In the genomic region with DNA sequence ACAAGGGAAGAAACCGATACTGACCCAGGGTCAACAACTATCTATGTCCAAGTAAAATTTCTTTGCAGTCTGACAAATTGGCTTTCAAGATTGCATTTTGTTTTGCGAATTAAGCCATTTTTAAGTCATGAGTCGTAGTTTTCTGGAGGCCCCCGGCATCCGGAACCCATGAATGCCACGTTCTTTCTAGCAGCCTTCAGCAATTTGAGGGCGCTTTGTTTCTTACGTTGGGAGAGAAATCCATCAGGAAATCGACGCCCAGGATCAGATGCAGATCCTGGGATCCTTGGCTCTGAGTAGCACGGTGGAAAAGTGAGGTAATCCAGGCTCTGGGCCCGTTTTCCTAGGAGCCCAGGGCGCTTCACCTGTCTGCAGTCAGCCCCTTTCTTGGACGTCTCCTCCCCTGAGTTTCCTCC, we compare ENCODE assay signal across 8 cellular contexts. TPM values are rescaled to one million over a fixed set of nuclear protein-coding genes. Genes with fewer than 3 reads are reported as not detected.
A peak's percentile ranks its signal among the peaks of the same experiment; 100 is the strongest.
DNase-seq lines count a peak whose midpoint lies in the region; ATAC-seq, FAIRE-seq and TF ChIP-seq lines count a peak whose summit lies in the region.

No MANE protein-coding gene starts in this region.

- H3K9me3 ChIP-seq in cardiac muscle cell (ENCODE audit: low read depth), result no peaks in the 10 kb centered on the region
- no peaks in the 10 kb centered on the region for H3K9me3 ChIP-seq in subcutaneous abdominal adipose tissue (ENCODE audit: control insufficient read depth in 5 of 5, low read length in 5 of 5)

- DNase-seq in cardiac muscle cell (ENCODE audit: low read depth in 1 of 2, low spot score in 1 of 2), result no peak
- DNase-seq in left cardiac atrium, result no peak
- DNase-seq in activated T-helper 2 cell treated with anti-CD3 and anti-CD28 coated beads, Interferon-gamma antibody, Interleukin-2, Interleukin-4, amounts not matched to agents 10 μg/mL and 5 μg/mL and 100 μg/mL, durations not matched to agents 14 hours and 24 hours and 36 hours (ENCODE audit: low spot score), result no peak
- DNase-seq in NCI-H524 treated with DMSO at 0.1 percent for 48 hours (lab: John Stamatoyannopoulos, UW), result no peak
- DNase-seq in DMS153 (lab: John Stamatoyannopoulos, UW), result no peak

- H3K27ac Mint-ChIP-seq in activated T-helper 2 cell treated with anti-CD3 and anti-CD28 coated beads, Interferon-gamma antibody, Interleukin-2, Interleukin-4, amounts not matched to agents 10 μg/mL and 5 μg/mL and 100 μg/mL, durations not matched to agents 14 hours and 24 hours and 36 hours, result peak overlapping the region; percentile 89

- H3K4me1 ChIP-seq in cardiac muscle cell (ENCODE audit: low read depth), result peaks cover 9% of the 10 kb centered on the region
- H3K4me1 ChIP-seq in subcutaneous abdominal adipose tissue (ENCODE audit: control insufficient read depth in 5 of 5, insufficient read depth in 5 of 5, low read length in 5 of 5), result peaks cover 0 to 24% (median 19%) of the 10 kb centered on the region in 5 donors

- TF ChIP-seq CTCF in cardiac muscle cell (IDR thresholded peaks at IDR 0.05; ENCODE audit: low read depth, low read length), result no peak

- intact Hi-C loops in left cardiac atrium (cut with DNase I), result no loop called here
- intact Hi-C loops in activated T-helper 2 cell treated with anti-CD3 and anti-CD28 coated beads, Interferon-gamma antibody, Interleukin-2, Interleukin-4, amounts not matched to agents 10 μg/mL and 5 μg/mL and 100 μg/mL, durations not matched to agents 14 hours and 24 hours and 36 hours (cut with micrococcal nuclease), result loop anchor here (1.0 to 5.0 kb wide), 8 partner anchors 40 to 436 kb away; partner anchors contain the start of gene REPS1

- FAIRE-seq in islet of Langerhans (lab: Jason Lieb, UNC), result peak; percentile 85

- H3K27ac ChIP-seq in cardiac muscle cell (peak overlapping the region; percentile 81), subcutaneous abdominal adipose tissue (ENCODE audit: low read depth, low read length) (peak overlapping the region; percentile 76)

- H3K4me3 Mint-ChIP-seq in activated T-helper 2 cell treated with anti-CD3 and anti-CD28 coated beads, Interferon-gamma antibody, Interleukin-2, Interleukin-4, amounts not matched to agents 10 μg/mL and 5 μg/mL and 100 μg/mL, durations not matched to agents 14 hours and 24 hours and 36 hours (ENCODE audit: low read depth), result peak overlapping the region; percentile 93

- peak overlapping the region; percentile 39 to 83 (median 78) for H3K9ac ChIP-seq in subcutaneous abdominal adipose tissue (ENCODE audit: low read length in 5 of 5)

- H3K4me3 ChIP-seq in cardiac muscle cell (peak overlapping the region; percentile 73), subcutaneous abdominal adipose tissue (ENCODE audit: low read depth in 1 of 5, low read length in 5 of 5) (peak overlapping the region; percentile 86 to 98 (median 92))

- no peaks in the 10 kb centered on the region for H3K36me3 ChIP-seq in cardiac muscle cell
- H3K36me3 ChIP-seq in subcutaneous abdominal adipose tissue (ENCODE audit: control insufficient read depth in 5 of 5, insufficient read depth in 5 of 5, low read length in 5 of 5), result no peaks in the 10 kb centered on the region

- no peaks in the 10 kb centered on the region for H3K27me3 Mint-ChIP-seq in activated T-helper 2 cell treated with anti-CD3 and anti-CD28 coated beads, Interferon-gamma antibody, Interleukin-2, Interleukin-4, amounts not matched to agents 10 μg/mL and 5 μg/mL and 100 μg/mL, durations not matched to agents 14 hours and 24 hours and 36 hours (ENCODE audit: low read depth)

- H3K36me3 Mint-ChIP-seq in activated T-helper 2 cell treated with anti-CD3 and anti-CD28 coated beads, Interferon-gamma antibody, Interleukin-2, Interleukin-4, amounts not matched to agents 10 μg/mL and 5 μg/mL and 100 μg/mL, durations not matched to agents 14 hours and 24 hours and 36 hours (ENCODE audit: low read depth), result peaks cover 6% of the 10 kb centered on the region

- H3K27me3 ChIP-seq in cardiac muscle cell (no peaks in the 10 kb centered on the region), subcutaneous abdominal adipose tissue (ENCODE audit: control insufficient read depth in 5 of 5, insufficient read depth in 4 of 5, low read length in 5 of 5) (no peaks in the 10 kb centered on the region)

- H3K9me3 Mint-ChIP-seq in activated T-helper 2 cell treated with anti-CD3 and anti-CD28 coated beads, Interferon-gamma antibody, Interleukin-2, Interleukin-4, amounts not matched to agents 10 μg/mL and 5 μg/mL and 100 μg/mL, durations not matched to agents 14 hours and 24 hours and 36 hours, result no peaks in the 10 kb centered on the region

- ATAC-seq in left cardiac atrium, result no peak
- peak; percentile 0 for ATAC-seq in HG03103 (IDR thresholded peaks at IDR 0.05; ENCODE audit: low read depth, unreplicated experiment)

- H3K4me1 Mint-ChIP-seq in activated T-helper 2 cell treated with anti-CD3 and anti-CD28 coated beads, Interferon-gamma antibody, Interleukin-2, Interleukin-4, amounts not matched to agents 10 μg/mL and 5 μg/mL and 100 μg/mL, durations not matched to agents 14 hours and 24 hours and 36 hours (ENCODE audit: low read depth), result peaks cover 11% of the 10 kb centered on the region

RNA-seq across cellular contexts. Expression of gene ABRACL, which starts 0.3 kb away (rescaled TPM):
- total RNA-seq in cardiac muscle cell (9.8 and 12.0 TPM in 2 replicates), left cardiac atrium (10 to 100 TPM in 1 of 2 donors, 1 to 10 TPM in 1; 9.9 to 11.6 TPM)
- 33.0 and 37.8 TPM in 2 replicates for polyA plus RNA-seq in cardiac muscle cell
- total RNA-seq in activated T-helper 2 cell treated with anti-CD3 and anti-CD28 coated beads, Interferon-gamma antibody, Interleukin-2, Interleukin-4, amounts not matched to agents 10 μg/mL and 5 μg/mL and 100 μg/mL, durations not matched to agents 14 hours and 24 hours and 36 hours, result 151 and 161 TPM in 2 replicates

RNA-seq across cellular contexts. Expression of gene REPS1, which starts 40.2 kb away (rescaled TPM):
- 43.9 and 49.5 TPM in 2 replicates for total RNA-seq in cardiac muscle cell
- polyA plus RNA-seq in cardiac muscle cell, result 30.5 and 43.2 TPM in 2 replicates
- 10 to 100 TPM; 29.0 to 36.3 TPM for total RNA-seq in left cardiac atrium
- total RNA-seq in activated T-helper 2 cell treated with anti-CD3 and anti-CD28 coated beads, Interferon-gamma antibody, Interleukin-2, Interleukin-4, amounts not matched to agents 10 μg/mL and 5 μg/mL and 100 μg/mL, durations not matched to agents 14 hours and 24 hours and 36 hours, result 96.3 and 99.8 TPM in 2 replicates

Comparison
In these comparisons a context has a peak if more than half of its experiments do, and no peak if none do; other contexts are left out.
1. RNA of gene ABRACL, which starts 0.3 kb away (total RNA-seq): 151 to 161 TPM in activated T-helper 2 cell treated with anti-CD3 and anti-CD28 coated beads, Interferon-gamma antibody, Interleukin-2, Interleukin-4, amounts not matched to agents 10 μg/mL and 5 μg/mL and 100 μg/mL, durations not matched to agents 14 hours and 24 hours and 36 hours; 9.9 to 11.6 TPM in left cardiac atrium and 9.8 to 12.0 TPM in cardiac muscle cell; every median in the first group is over 10 times any median in the second.